ENCODE assay signal across 20 cellular contexts in genomic region chr3:180538493-180538892, GRCh38.
DNase-seq lines count a peak whose midpoint lies in the region; ATAC-seq, FAIRE-seq and TF ChIP-seq lines count a peak whose summit lies in the region.
"Had no signal": no experiment of that assay in that cellular context is flagged by ENCODE, and none has a peak within 500 bp of the region (broad histone marks: within the 10 kb centered on the region; RNA-seq: fewer than 3 reads in every experiment).

No MANE protein-coding gene starts in this region.

- H3K4me2 ChIP-seq in A549: no peak overlapping the region
- no peak overlapping the region for H3K4me2 ChIP-seq in IMR-90 (ENCODE audit: low read depth, low read length)
- H3K4me2 ChIP-seq in H1 (ENCODE audit: insufficient read depth in 1 of 2, low read depth in 2 of 2, low read length in 2 of 2): no peak overlapping the region
- H3K4me2 ChIP-seq: BLaER1 treated with 17β-estradiol and CSF1 and Interleukin-3, amounts not matched to agents 10 nM and 100 nM had no signal

- H3K9me1 ChIP-seq in IMR-90 (ENCODE audit: insufficient read depth, low read length): no peaks in the 10 kb centered on the region

- H4K91ac ChIP-seq in IMR-90 (ENCODE audit: insufficient read depth, low read depth, low read length): no peak overlapping the region
- H4K91ac ChIP-seq in H1 (replicated peaks; ENCODE audit: insufficient read length, low read length): no peak overlapping the region

- H3K14ac ChIP-seq in IMR-90 (replicated peaks; ENCODE audit: low read depth, low read length) (no peak overlapping the region), H1 (ENCODE audit: insufficient read length) (no peak overlapping the region)

- H3K9me3 ChIP-seq in A549 (no peaks in the 10 kb centered on the region), IMR-90 (ENCODE audit: control insufficient read depth, insufficient read depth, low read length) (no peaks in the 10 kb centered on the region), H1 (ENCODE audit: insufficient read depth in 2 of 2, low read depth in 1 of 2, low read length in 1 of 2) (no peaks in the 10 kb centered on the region)
- H3K9me3 ChIP-seq: BLaER1 treated with 17β-estradiol and CSF1 and Interleukin-3, amounts not matched to agents 10 nM and 100 nM; Caco-2 had no signal

- FAIRE-seq in A549 (lab: Jason Lieb, UNC): no peak
- no peak for FAIRE-seq in H1 (lab: Jason Lieb, UNC)
- FAIRE-seq: A204.1, D721Med, G401.6, GM12891, GM19239 had no signal

- DNase-seq in A549 (ENCODE audit: low read depth in 1 of 2, low spot score in 1 of 2) (no peak), IMR-90 (no peak), H1 (ENCODE audit: low read depth in 1 of 2, low spot score in 2 of 2) (no peak), NCI-H187 treated with DMSO at 0.1 percent for 48 hours (lab: John Stamatoyannopoulos, UW) (no peak)
- DNase-seq in stimulated activated CD4-positive, alpha-beta T cell treated with anti-CD3 and anti-CD28 coated beads, Interleukin-12 subunit alpha, Interleukin-12 subunit beta, amount 100 ng/mL, for 4 hours: no peak
- DNase-seq: 8988T; AML-193; Caco-2; Calu3; CD4-positive, alpha-beta T cell; CD8-positive, alpha-beta T cell; DMS79 treated with DMSO at 0.1 percent for 48 hours; GF-D8 had no signal

- TF ChIP-seq POLR2A in A549 (IDR thresholded peaks at IDR 0.05; ENCODE audit: low read length) (no peak), IMR-90 (IDR thresholded peaks at IDR 0.05; ENCODE audit: low read depth, low read length) (no peak), H1 (IDR thresholded peaks at IDR 0.05; ENCODE audit: control extremely low read depth in 1 of 2, low read depth in 2 of 2, low read length in 2 of 2) (no peak)

- TF ChIP-seq CTCF in A549 (IDR thresholded peaks at IDR 0.05): no peak
- no peak for TF ChIP-seq CTCF in IMR-90 (conservative IDR thresholded peaks at IDR 0.05; ENCODE audit: low read depth, low read length)
- TF ChIP-seq CTCF in H1 (IDR thresholded peaks at IDR 0.05; ENCODE audit: control extremely low read depth in 1 of 3, insufficient read depth in 1 of 3, low read depth in 1 of 3, low read length in 3 of 3): no peak

- H3K27ac ChIP-seq in A549: no peak overlapping the region
- H3K27ac ChIP-seq in IMR-90 (ENCODE audit: insufficient read depth, low read length): no peak overlapping the region
- no peak overlapping the region for H3K27ac ChIP-seq in H1 (ENCODE audit: low read depth, low read length)
- H3K27ac ChIP-seq: BLaER1 treated with 17β-estradiol and CSF1 and Interleukin-3, amounts not matched to agents 10 nM and 100 nM; C4-2B had no signal

- no peak overlapping the region for H3K4me3 ChIP-seq in A549
- no peak overlapping the region for H3K4me3 ChIP-seq in IMR-90 (ENCODE audit: insufficient read depth, low read depth, low read length)
- no peak overlapping the region for H3K4me3 ChIP-seq in H1 (ENCODE audit: extremely low read depth in 1 of 4, insufficient read depth in 2 of 4, low read depth in 3 of 4, low read length in 4 of 4)
- H3K4me3 ChIP-seq: BLaER1 treated with 17β-estradiol and CSF1 and Interleukin-3, amounts not matched to agents 10 nM and 100 nM had no signal

- no peak overlapping the region for H3K18ac ChIP-seq in IMR-90 (ENCODE audit: low read depth, low read length)
- H3K18ac ChIP-seq in H1 (ENCODE audit: extremely low read depth, low read length): no peak overlapping the region

- H2BK12ac ChIP-seq in H1 (ENCODE audit: low read depth, low read length): no peak overlapping the region

- H3K23me2 ChIP-seq in H1 (ENCODE audit: low read depth, low read length): no peaks in the 10 kb centered on the region

- no peak for TF ChIP-seq RAD21 in A549 (conservative IDR thresholded peaks at IDR 0.05 in 1 of 2, IDR thresholded peaks at IDR 0.05 in 1 of 2)
- no peak for TF ChIP-seq RAD21 in IMR-90 (IDR thresholded peaks at IDR 0.05; ENCODE audit: low read length)
- TF ChIP-seq RAD21 in H1 (IDR thresholded peaks at IDR 0.05 in 1 of 2, conservative IDR thresholded peaks at IDR 0.05 in 1 of 2; ENCODE audit: low read depth in 2 of 2, low read length in 2 of 2): no peak

- H4K5ac ChIP-seq in IMR-90 (ENCODE audit: low read depth, low read length) (no peak overlapping the region), H1 (ENCODE audit: insufficient read length, low read depth, low read length) (no peak overlapping the region)

- H3K9ac ChIP-seq in IMR-90 (ENCODE audit: low read depth, low read length) (no peak overlapping the region), H1 (replicated peaks in 1 of 4; ENCODE audit: extremely low read depth in 1 of 4, low read depth in 3 of 4, low read length in 3 of 4) (no peak overlapping the region)
- H3K9ac ChIP-seq: BLaER1 treated with 17β-estradiol and CSF1 and Interleukin-3, amounts not matched to agents 10 nM and 100 nM had no signal

- no peak overlapping the region for H2AK9ac ChIP-seq in IMR-90 (replicated peaks; ENCODE audit: low read depth, low read length, poor library complexity)

- no peak overlapping the region for H2BK20ac ChIP-seq in IMR-90 (ENCODE audit: low read depth, low read length)
- no peak overlapping the region for H2BK20ac ChIP-seq in H1 (ENCODE audit: low read length)

- H3K79me1 ChIP-seq in IMR-90 (ENCODE audit: low read depth in 1 of 2, low read length in 2 of 2) (no peaks in the 10 kb centered on the region), H1 (ENCODE audit: low read depth, low read length) (no peaks in the 10 kb centered on the region)

- dilution Hi-C loops in IMR-90 (cut with HindIII; ENCODE audit: low sequenced_read_pairs, unreplicated experiment): no loop called here

- POLR2A ChIA-PET in A549 (lab: Yijun Ruan, JAX): no interaction called here
- POLR2A ChIA-PET in IMR-90 (lab: Charles Lee; ENCODE audit: unreplicated experiment): no interaction called here
- POLR2A ChIA-PET in H1 (lab: Charles Lee; ENCODE audit: partially characterized antibody): no interaction called here

- intact Hi-C loops in IMR-90 (cut with micrococcal nuclease): no loop called here

- no peaks in the 10 kb centered on the region for H3K4me1 ChIP-seq in A549
- H3K4me1 ChIP-seq in IMR-90 (ENCODE audit: control insufficient read depth, insufficient read depth, low read length): no peaks in the 10 kb centered on the region
- H3K4me1 ChIP-seq in H1 (replicated peaks in 1 of 4; ENCODE audit: control insufficient read depth in 3 of 4, insufficient read depth in 4 of 4, low read length in 3 of 4): no peaks in the 10 kb centered on the region
- H3K4me1 ChIP-seq: BLaER1 treated with 17β-estradiol and CSF1 and Interleukin-3, amounts not matched to agents 10 nM and 100 nM; Caco-2 had no signal

- H3K56ac ChIP-seq in IMR-90 (ENCODE audit: extremely low read depth, insufficient read depth, low read length) (no peak overlapping the region), H1 (replicated peaks; ENCODE audit: insufficient read length, low read depth, low read length) (no peak overlapping the region)

- H2BK120ac ChIP-seq in IMR-90 (ENCODE audit: low read depth, low read length): no peak overlapping the region
- H2BK120ac ChIP-seq in H1 (replicated peaks; ENCODE audit: low read depth, low read length): no peak overlapping the region

- CTCF ChIA-PET in A549 (lab: Yijun Ruan, JAX) (no interaction called here), IMR-90 (lab: Yijun Ruan, JAX) (no interaction called here), H1 (lab: Charles Lee; ENCODE audit: partially characterized antibody) (no interaction called here)

- no peak overlapping the region for H2AK5ac ChIP-seq in IMR-90 (ENCODE audit: low read depth, low read length)
- H2AK5ac ChIP-seq in H1 (ENCODE audit: low read depth, low read length): no peak overlapping the region

- H3K36me3 ChIP-seq in IMR-90 (ENCODE audit: control insufficient read depth, insufficient read depth, low read length) (no peaks in the 10 kb centered on the region), H1 (ENCODE audit: control insufficient read depth in 2 of 4, insufficient read depth in 4 of 4, low read length in 3 of 4) (no peaks in the 10 kb centered on the region)
- H3K36me3 ChIP-seq: BLaER1 treated with 17β-estradiol and CSF1 and Interleukin-3, amounts not matched to agents 10 nM and 100 nM had no signal

- H2BK5ac ChIP-seq in IMR-90 (ENCODE audit: low read depth, low read length, poor library complexity, severe bottlenecking) (no peak overlapping the region), H1 (ENCODE audit: low read depth, low read length) (no peak overlapping the region)

- H3K23ac ChIP-seq in IMR-90 (ENCODE audit: low read depth, low read length) (no peak overlapping the region), H1 (ENCODE audit: insufficient read length) (no peak overlapping the region)

- H2AFZ ChIP-seq in IMR-90 (replicated peaks; ENCODE audit: low read length, poor library complexity) (no peak overlapping the region), H1 (ENCODE audit: low read length) (no peak overlapping the region)

- no TSS peak for BruUV-seq in IMR-90 (replicated peaks; lab: Mats Ljungman, UMichigan)

- H4K20me1 ChIP-seq in IMR-90 (ENCODE audit: insufficient read depth, low read length): no peaks in the 10 kb centered on the region
- no peaks in the 10 kb centered on the region for H4K20me1 ChIP-seq in H1 (replicated peaks in 1 of 2; ENCODE audit: control insufficient read depth in 1 of 2, insufficient read depth in 2 of 2, low read length in 2 of 2)
- H4K20me1 ChIP-seq: BLaER1 treated with 17β-estradiol and CSF1 and Interleukin-3, amounts not matched to agents 10 nM and 100 nM had no signal

- H3K79me2 ChIP-seq in H1 (ENCODE audit: control insufficient read depth in 1 of 2, insufficient read depth in 2 of 2, low read length in 2 of 2): no peaks in the 10 kb centered on the region

- ATAC-seq in A549 (no peak), IMR-90 (ENCODE audit: low read depth) (no peak)
- ATAC-seq: CD8-positive, alpha-beta T cell had no signal

- in situ Hi-C loops in IMR-90 (cut with MboI; ENCODE audit: low sequenced_read_pairs): no loop called here

- TF ChIP-seq EP300 in A549 (IDR thresholded peaks at IDR 0.05): no peak
- TF ChIP-seq EP300 in H1 (IDR thresholded peaks at IDR 0.05; ENCODE audit: borderline replicate concordance in 1 of 2, low read depth in 2 of 2, low read length in 2 of 2): no peak

- H2BK15ac ChIP-seq in IMR-90 (ENCODE audit: low read depth, low read length): no peak overlapping the region
- no peak overlapping the region for H2BK15ac ChIP-seq in H1 (ENCODE audit: low read length)

- H4K8ac ChIP-seq in IMR-90 (ENCODE audit: low read depth in 2 of 2, low read length in 2 of 2): no peak overlapping the region
- H4K8ac ChIP-seq in H1 (ENCODE audit: extremely low read depth, insufficient read depth, low read length): no peak overlapping the region

- H3K4ac ChIP-seq in IMR-90 (ENCODE audit: low read depth, low read length) (no peak overlapping the region), H1 (replicated peaks; ENCODE audit: insufficient read length, low read depth, low read length) (no peak overlapping the region)

- H3K27me3 ChIP-seq in IMR-90 (ENCODE audit: control insufficient read depth, insufficient read depth, low read length) (no peaks in the 10 kb centered on the region), H1 (replicated peaks in 1 of 4; ENCODE audit: control insufficient read depth in 3 of 4, extremely low read depth in 1 of 4, insufficient read depth in 3 of 4, low read length in 3 of 4) (no peaks in the 10 kb centered on the region)
- H3K27me3 ChIP-seq: BLaER1 treated with 17β-estradiol and CSF1 and Interleukin-3, amounts not matched to agents 10 nM and 100 nM had no signal

TF ChIP-seq in H1, 55 proteins besides CTCF, POLR2A, EP300 and RAD21:
- TF ChIP-seq MAFK (IDR thresholded peaks at IDR 0.05; ENCODE audit: low read depth, low read length) (peak; percentile 10; the same call in 1 of the 2 replicates), JUND (IDR thresholded peaks at IDR 0.05; ENCODE audit: low read length) (no peak)

Comparison
In these comparisons a context has a peak if more than half of its experiments do, and no peak if none do; other contexts are left out.
1. Of the 18 proteins assayed by ChIP-seq in both H1 and A549: peak only in H1: MAFK; only in A549: none; in both: none; in neither: 17.